8 cellular contexts compared by ENCODE assay signal in the genomic region with DNA sequence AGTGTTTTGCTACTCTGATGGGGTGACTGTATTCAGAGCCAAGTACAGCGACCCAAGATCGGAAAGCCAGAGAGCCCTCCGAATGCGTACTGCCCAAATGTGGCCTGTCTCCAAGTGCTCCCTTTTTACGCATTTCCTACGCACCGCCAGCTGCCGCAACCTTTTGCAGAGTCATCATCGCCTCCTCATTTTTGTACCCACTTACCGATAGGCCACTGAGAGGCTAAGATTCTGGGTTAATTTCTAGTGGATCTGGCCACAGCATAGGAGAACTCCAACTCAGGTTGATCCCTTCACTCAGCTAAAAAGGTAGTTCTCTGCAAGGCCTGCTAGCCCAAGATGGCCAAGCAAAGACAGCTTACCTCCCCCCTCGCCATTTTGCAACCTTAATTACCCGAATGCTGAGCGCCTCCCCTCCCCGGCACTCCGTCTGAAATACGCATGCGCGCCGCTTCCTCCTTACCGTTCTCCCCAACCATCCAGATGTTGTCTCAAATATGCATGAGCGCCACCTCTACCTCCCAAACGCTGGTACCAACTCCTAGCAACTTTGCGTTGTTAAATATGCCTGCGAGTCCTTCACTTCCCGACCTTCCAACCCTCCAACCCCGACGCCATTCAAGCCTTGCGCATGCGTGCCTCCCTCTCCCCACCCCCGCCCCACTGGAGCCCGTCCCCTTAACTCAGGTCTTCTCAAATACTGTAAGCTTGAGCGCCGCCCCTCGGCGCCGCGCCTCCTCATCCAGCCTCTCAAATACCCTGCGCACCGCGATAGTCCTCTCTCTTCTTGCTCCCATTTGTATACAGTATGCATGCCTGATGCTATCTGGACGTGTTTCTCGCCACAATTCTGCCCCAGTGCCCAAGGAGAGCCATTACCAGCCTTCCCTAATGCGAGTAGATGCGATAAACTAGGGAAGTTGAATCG. TPM values are rescaled to one million over a fixed set of nuclear protein-coding genes. Genes with fewer than 3 reads are reported as not detected.
DNase-seq lines count a peak whose midpoint lies in the region; ATAC-seq, FAIRE-seq and TF ChIP-seq lines count a peak whose summit lies in the region.

No MANE protein-coding gene starts in this region.

- peak overlapping the region; percentile 93 for H3K27ac ChIP-seq in H9 (ENCODE audit: insufficient read length, low read depth, low read length)
- peak overlapping the region; percentile 96 for H3K27ac ChIP-seq in foreskin keratinocyte
- peak overlapping the region; percentile 91 for H3K27ac ChIP-seq in neutrophil
- H3K27ac ChIP-seq in substantia nigra (ENCODE audit: low read depth, low read length, poor library complexity, severe bottlenecking) = peak overlapping the region; percentile 91

- H3K4me1 Mint-ChIP-seq in H9 = peaks cover 31 to 32% of the 10 kb centered on the region in 2 experiments

- no peak overlapping the region for H2BK12ac ChIP-seq in H9 (ENCODE audit: insufficient read length, low read depth, low read length)

- TF ChIP-seq CTCF in H9 (conservative IDR thresholded peaks at IDR 0.05) (peak; percentile 29; the same call in 2 of the 3 replicates), foreskin keratinocyte (conservative IDR thresholded peaks at IDR 0.05) (peak; percentile 39), neutrophil (IDR thresholded peaks at IDR 0.05) (no peak)

- H4K5ac ChIP-seq in H9 (ENCODE audit: insufficient read length, low read depth, low read length) = peak overlapping the region; percentile 15

- H3K36me3 ChIP-seq in MG63 (peaks cover 33% of the 10 kb centered on the region), neutrophil (no peaks in the 10 kb centered on the region)

- no peak overlapping the region for H2BK120ac ChIP-seq in H9 (ENCODE audit: low read depth, low read length, poor library complexity, severe bottlenecking)

- peak overlapping the region; percentile 97 for H3K18ac ChIP-seq in H9 (ENCODE audit: insufficient read length, low read depth, low read length)

- peak; percentile 92 for ATAC-seq in foreskin keratinocyte

- FAIRE-seq in G401.6 (lab: Jason Lieb, UNC) = peak; percentile 59

- H2BK15ac ChIP-seq in H9 (ENCODE audit: low read depth, low read length) = no peak overlapping the region

- no peaks in the 10 kb centered on the region for H3K4me1 ChIP-seq in H9 (ENCODE audit: insufficient read depth, low read length)
- H3K4me1 ChIP-seq in foreskin keratinocyte = peaks cover 8% of the 10 kb centered on the region
- H3K4me1 ChIP-seq in neutrophil (ENCODE audit: control insufficient read depth in 1 of 2, insufficient read depth in 1 of 2, low read depth in 1 of 2, low read length in 1 of 2) = peaks cover 6 to 21% of the 10 kb centered on the region in 2 experiments

- no peak overlapping the region for H2BK20ac ChIP-seq in H9 (ENCODE audit: low read depth, low read length, poor library complexity, severe bottlenecking)

- H3K4ac ChIP-seq in H9 (ENCODE audit: low read depth, low read length) = no peak overlapping the region

- H2AK5ac ChIP-seq in H9 (ENCODE audit: insufficient read length, low read length) = no peak overlapping the region

- peak; percentile 88 for DNase-seq in H9
- DNase-seq in MG63 = peak; percentile 85
- peak; percentile 81 to 82 for DNase-seq in SHP77 (lab: John Stamatoyannopoulos, UW)
- DNase-seq in activated gamma-delta T cell treated with Interleukin-2 at 50 U/mL for 16 hours = peak; percentile 77
- DNase-seq in foreskin keratinocyte = peak; percentile 61 to 77
- DNase-seq in substantia nigra (lab: John Stamatoyannopoulos, UW) = peak; percentile 9 to 90 (median 73)

- H4K20me1 ChIP-seq in H9 (ENCODE audit: control insufficient read depth, insufficient read depth, insufficient read length) = no peaks in the 10 kb centered on the region

- no peak overlapping the region for H4K8ac ChIP-seq in H9 (replicated peaks; ENCODE audit: insufficient read length, low read depth, low read length)

- H3K27me3 ChIP-seq in H9 (ENCODE audit: insufficient read depth, low read length) (no peaks in the 10 kb centered on the region), MG63 (no peaks in the 10 kb centered on the region), foreskin keratinocyte (no peaks in the 10 kb centered on the region), neutrophil (no peaks in the 10 kb centered on the region)

- no peaks in the 10 kb centered on the region for H3K27me3 Mint-ChIP-seq in H9 (ENCODE audit: low read depth)

- no peak overlapping the region for H3K23ac ChIP-seq in H9 (ENCODE audit: insufficient read length, low read depth, low read length)

- peak overlapping the region; percentile 98 to 99 (median 99) for H3K27ac Mint-ChIP-seq in H9

- H3T11ph ChIP-seq in H9 (ENCODE audit: low read length) = no peak overlapping the region

- peaks cover 24 to 36% (median 32%) of the 10 kb centered on the region in 3 experiments for H3K36me3 Mint-ChIP-seq in H9 (ENCODE audit: insufficient read depth in 1 of 3, low read depth in 3 of 3)

- H3K4me3 Mint-ChIP-seq in H9 = peak overlapping the region; percentile 84 to 96

- H2AFZ ChIP-seq in H9 (ENCODE audit: low read length) = no peak overlapping the region

- peak overlapping the region; percentile 85 for H3K4me3 ChIP-seq in MG63
- peak overlapping the region; percentile 72 to 90 for H3K4me3 ChIP-seq in neutrophil (ENCODE audit: low read depth in 1 of 2, low read length in 1 of 2)

- peak overlapping the region; percentile 27 for H2BK5ac ChIP-seq in H9 (ENCODE audit: insufficient read length, low read length)

- peak overlapping the region; percentile 95 for H3K9ac ChIP-seq in H9 (ENCODE audit: extremely low read depth, insufficient read length, low read length)

- peak overlapping the region; percentile 53 for H3K56ac ChIP-seq in H9 (ENCODE audit: insufficient read length, low read depth, low read length)

- no peaks in the 10 kb centered on the region for H3K79me1 ChIP-seq in H9 (ENCODE audit: insufficient read depth, low read depth, low read length, poor library complexity, severe bottlenecking)

- no peak overlapping the region for H4K91ac ChIP-seq in H9 (ENCODE audit: insufficient read length, low read depth, low read length)

- no peaks in the 10 kb centered on the region for H3K9me3 ChIP-seq in H9 (ENCODE audit: control insufficient read depth, low read depth, low read length)
- H3K9me3 ChIP-seq in MG63 = peaks cover 4% of the 10 kb centered on the region; the same call in 1 of the 2 replicates
- no peaks in the 10 kb centered on the region for H3K9me3 ChIP-seq in neutrophil

- H3K9me3 Mint-ChIP-seq in H9 = peaks cover 0 to 7% of the 10 kb centered on the region in 2 experiments; a peak in 2 of 5 replicates

- peak overlapping the region; percentile 97 for H3K14ac ChIP-seq in H9 (ENCODE audit: insufficient read depth, low read length)

- peak overlapping the region; percentile 86 for H3K4me2 ChIP-seq in H9 (ENCODE audit: insufficient read depth, insufficient read length, low read length)

- no CpG with 5 or more reads among the region's 45 CpGs for WGBS in H9 (ENCODE audit: extremely low coverage, insufficient read length, low lambda C conversion rate)

- H3K79me2 ChIP-seq in H9 (ENCODE audit: insufficient read depth, low read length) = peaks cover 26% of the 10 kb centered on the region; the same call in 1 of the 2 replicates

- H3K23me2 ChIP-seq in H9 (ENCODE audit: insufficient read length, low read depth, low read length, poor library complexity, severe bottlenecking) = peaks cover 5% of the 10 kb centered on the region

RNA-seq across cellular contexts. Expression of a gene that starts 11.8 kb away (rescaled TPM):
- total RNA-seq in H9 (2021) (not detected in 2 replicates), foreskin keratinocyte (not detected in 2 replicates)
- not detected in 2 replicates for total RNA-seq in MG63 (2014; rRNA removed; shearing (Covaris generic); ENCODE audit: low replicate concordance)
- polyA plus RNA-seq in foreskin keratinocyte = not detected in 2 replicates

Comparison
In these comparisons a context has a peak if more than half of its experiments do, and no peak if none do; other contexts are left out.
1. Peak in every context shown above with its lines: DNase-seq, ATAC-seq, H3K4me3 ChIP-seq and H3K27ac ChIP-seq.